ENCODE assay signal across 8 cellular contexts in genomic region chr7:75125125-75125786, GRCh38. TPM values are rescaled to one million over a fixed set of nuclear protein-coding genes. Genes with fewer than 3 reads are reported as not detected.
DNase-seq lines count a peak whose midpoint lies in the region; ATAC-seq, FAIRE-seq and TF ChIP-seq lines count a peak whose summit lies in the region.
"Not testable (repeated sequence)": the region's sequence is repeated elsewhere in the genome, so short reads cannot be mapped to it uniquely, and the experiment has no call there.

No MANE protein-coding gene starts in this region.

- not testable (repeated sequence) for H3K36me3 ChIP-seq in IMR-90 (ENCODE audit: control insufficient read depth, insufficient read depth, low read length); K562 (ENCODE audit: control insufficient read depth, insufficient read depth, low read length)

- not testable (repeated sequence) for H3K4me2 ChIP-seq in IMR-90 (ENCODE audit: low read depth, low read length); K562 (ENCODE audit: insufficient read depth, low read length)

- not testable (repeated sequence) for H2BK5ac ChIP-seq in IMR-90 (ENCODE audit: low read depth, low read length, poor library complexity, severe bottlenecking)

- H3K56ac ChIP-seq in IMR-90 (ENCODE audit: extremely low read depth, insufficient read depth, low read length): not testable (repeated sequence)

- TF ChIP-seq CTCF in IMR-90 (conservative IDR thresholded peaks at IDR 0.05; ENCODE audit: low read depth, low read length); K562 (IDR thresholded peaks at IDR 0.05 in 2 of 3, conservative IDR thresholded peaks at IDR 0.05 in 1 of 3; ENCODE audit: insufficient read depth in 2 of 3, low read depth in 1 of 3, low read length in 3 of 3): not testable (repeated sequence)

- H3K27ac Mint-ChIP-seq in stimulated activated memory B cell treated with anti-CD40 and anti-IgM and Interleukin-4, amounts not matched to agents 10 μg/mL and 1 μg/mL and 100 μg/mL, for 72 hours: not testable (repeated sequence)

- H3K4ac ChIP-seq in IMR-90 (ENCODE audit: low read depth, low read length): not testable (repeated sequence)

- not testable (repeated sequence) for TF ChIP-seq EP300 in K562 (IDR thresholded peaks at IDR 0.05; ENCODE audit: low read length)

- not testable (repeated sequence) for H3K14ac ChIP-seq in IMR-90 (replicated peaks; ENCODE audit: low read depth, low read length)

- not testable (repeated sequence) for H4K20me1 ChIP-seq in IMR-90 (ENCODE audit: insufficient read depth, low read length); K562 (replicated peaks; ENCODE audit: control insufficient read depth, insufficient read depth, low read length)

- not testable (repeated sequence) for H2AK5ac ChIP-seq in IMR-90 (ENCODE audit: low read depth, low read length)

- not testable (repeated sequence) for H2BK120ac ChIP-seq in IMR-90 (ENCODE audit: low read depth, low read length)

- not testable (repeated sequence) for H4K5ac ChIP-seq in IMR-90 (ENCODE audit: low read depth, low read length)

- H3K9me3 ChIP-seq in IMR-90 (ENCODE audit: control insufficient read depth, insufficient read depth, low read length); K562 (replicated peaks; ENCODE audit: control insufficient read depth, insufficient read depth, low read depth, low read length): not testable (repeated sequence)

- not testable (repeated sequence) for H4K8ac ChIP-seq in IMR-90 (ENCODE audit: low read depth in 2 of 2, low read length in 2 of 2)

- H3K9ac ChIP-seq in IMR-90 (ENCODE audit: low read depth, low read length); K562 (ENCODE audit: insufficient read depth in 1 of 2, low read depth in 2 of 2, low read length in 2 of 2): not testable (repeated sequence)

- no CpG with 5 or more reads among the region's 23 CpGs for WGBS in IMR-90 (ENCODE audit: extremely low coverage in 2 of 2, insufficient read length in 1 of 2), 2 experiments
- whole genome bisulfite sequencing in K562 (ENCODE audit: insufficient coverage, low coverage, missing lambda C conversion rate): no CpG with 5 or more reads among the region's 23 CpGs

- not testable (repeated sequence) for H3K27me3 Mint-ChIP-seq in stimulated activated memory B cell treated with anti-CD40 and anti-IgM and Interleukin-4, amounts not matched to agents 10 μg/mL and 1 μg/mL and 100 μg/mL, for 72 hours

- not testable (repeated sequence) for H3K23ac ChIP-seq in IMR-90 (ENCODE audit: low read depth, low read length)

- not testable (repeated sequence) for H2BK20ac ChIP-seq in IMR-90 (ENCODE audit: low read depth, low read length)

- dilution Hi-C loops in IMR-90 (cut with HindIII; ENCODE audit: low sequenced_read_pairs, unreplicated experiment): not testable (repeated sequence)

- CTCF ChIA-PET in IMR-90 (lab: Yijun Ruan, JAX); K562 (lab: Yijun Ruan, JAX; ENCODE audit: low intra/inter-chr PET ratio): not testable (repeated sequence)

- not testable (repeated sequence) for H3K27ac ChIP-seq in IMR-90 (ENCODE audit: insufficient read depth, low read length); K562 (ENCODE audit: extremely low read depth, low read depth, low read length)

- not testable (repeated sequence) for H3K27me3 ChIP-seq in IMR-90 (ENCODE audit: control insufficient read depth, insufficient read depth, low read length); K562 (ENCODE audit: control insufficient read depth in 2 of 2, insufficient read depth in 2 of 2, low read length in 2 of 2)

- not testable (repeated sequence) for H3K36me3 Mint-ChIP-seq in stimulated activated memory B cell treated with anti-CD40 and anti-IgM and Interleukin-4, amounts not matched to agents 10 μg/mL and 1 μg/mL and 100 μg/mL, for 72 hours

- not testable (repeated sequence) for FAIRE-seq in K562 (lab: Jason Lieb, UNC)

- not testable (repeated sequence) for H3K79me1 ChIP-seq in IMR-90 (ENCODE audit: low read depth in 1 of 2, low read length in 2 of 2)

- in situ Hi-C loops in IMR-90 (cut with MboI; ENCODE audit: low sequenced_read_pairs): not testable (repeated sequence)
- in situ Hi-C loops in K562 (cut with MboI): loop anchor here (10.0 kb wide), 1 partner anchor 300 kb away; no protein-coding TSS in a partner anchor

- not testable (repeated sequence) for H3K4me3 ChIP-seq in IMR-90 (ENCODE audit: insufficient read depth, low read depth, low read length); K562

- not testable (repeated sequence) for H3K4me1 ChIP-seq in IMR-90 (ENCODE audit: control insufficient read depth, insufficient read depth, low read length); K562 (replicated peaks in 1 of 2; ENCODE audit: control insufficient read depth in 2 of 2, insufficient read depth in 2 of 2, low read length in 2 of 2)

- TF ChIP-seq POLR2A in IMR-90 (IDR thresholded peaks at IDR 0.05; ENCODE audit: low read depth, low read length); K562 (conservative IDR thresholded peaks at IDR 0.05): not testable (repeated sequence)

- not testable (repeated sequence) for H4K91ac ChIP-seq in IMR-90 (ENCODE audit: insufficient read depth, low read depth, low read length)

- BruUV-seq in IMR-90 (replicated peaks; lab: Mats Ljungman, UMichigan); K562 (replicated peaks; lab: Mats Ljungman, UMichigan): not testable (repeated sequence)

- not testable (repeated sequence) for H2AFZ ChIP-seq in IMR-90 (replicated peaks; ENCODE audit: low read length, poor library complexity); K562 (ENCODE audit: low read depth, low read length)

- not testable (repeated sequence) for H3K9me3 Mint-ChIP-seq in stimulated activated memory B cell treated with anti-CD40 and anti-IgM and Interleukin-4, amounts not matched to agents 10 μg/mL and 1 μg/mL and 100 μg/mL, for 72 hours

- intact Hi-C loops in IMR-90 (cut with micrococcal nuclease); K562 (cut with micrococcal nuclease): not testable (repeated sequence)

- ATAC-seq in GM18502 (IDR thresholded peaks at IDR 0.05; ENCODE audit: poor library complexity, unreplicated experiment) (peak; percentile 86), GM19351 (IDR thresholded peaks at IDR 0.05; ENCODE audit: unreplicated experiment) (peak; percentile 91), GM21576 (IDR thresholded peaks at IDR 0.05; ENCODE audit: unreplicated experiment) (peak; percentile 57), HG02852 (IDR thresholded peaks at IDR 0.05; ENCODE audit: unreplicated experiment) (peak; percentile 86), HG03159 (IDR thresholded peaks at IDR 0.05; ENCODE audit: unreplicated experiment) (peak; percentile 57), IMR-90 (ENCODE audit: low read depth) (peak; percentile 93), K562 (peak; percentile 88)
- peak; percentile 93 for ATAC-seq in stimulated activated memory B cell treated with anti-CD40 and anti-IgM and Interleukin-4, amounts not matched to agents 10 μg/mL and 1 μg/mL and 100 μg/mL, for 72 hours

- TF ChIP-seq RAD21 in IMR-90 (IDR thresholded peaks at IDR 0.05; ENCODE audit: low read length); K562 (CRISPR knock-in tag; conservative IDR thresholded peaks at IDR 0.05 in 1 of 2, IDR thresholded peaks at IDR 0.05 in 1 of 2): not testable (repeated sequence)

- H3K4me3 Mint-ChIP-seq in stimulated activated memory B cell treated with anti-CD40 and anti-IgM and Interleukin-4, amounts not matched to agents 10 μg/mL and 1 μg/mL and 100 μg/mL, for 72 hours: not testable (repeated sequence)

- H3K4me1 Mint-ChIP-seq in stimulated activated memory B cell treated with anti-CD40 and anti-IgM and Interleukin-4, amounts not matched to agents 10 μg/mL and 1 μg/mL and 100 μg/mL, for 72 hours: not testable (repeated sequence)

- not testable (repeated sequence) for H3K9me1 ChIP-seq in IMR-90 (ENCODE audit: insufficient read depth, low read length); K562 (ENCODE audit: control insufficient read depth, insufficient read depth, low read length)

- not testable (repeated sequence) for DNase-seq in IMR-90; K562 (ENCODE audit: extremely low read depth in 1 of 4, low spot score in 3 of 4)

- not testable (repeated sequence) for H2AK9ac ChIP-seq in IMR-90 (replicated peaks; ENCODE audit: low read depth, low read length, poor library complexity)

- POLR2A ChIA-PET in IMR-90 (lab: Charles Lee; ENCODE audit: unreplicated experiment); K562 (lab: Yijun Ruan, JAX): not testable (repeated sequence)

- not testable (repeated sequence) for H2BK15ac ChIP-seq in IMR-90 (ENCODE audit: low read depth, low read length)

- H3K18ac ChIP-seq in IMR-90 (ENCODE audit: low read depth, low read length): not testable (repeated sequence)

- H3K79me2 ChIP-seq in K562 (ENCODE audit: control insufficient read depth, insufficient read depth, low read length): not testable (repeated sequence)

RNA-seq across cellular contexts. Expression of gene GTF2IRD2B, which starts 32.9 kb away (rescaled TPM):
- total RNA-seq in IMR-90 (2012; rRNA removed) (9.9 and 11.9 TPM in 2 replicates), K562 (2014; rRNA removed) (6.6 and 15.4 TPM in 2 replicates), K562 (2014; rRNA removed; fragmentation: Illumina TruSeq; extraction: Trizol) (6.9 and 8.5 TPM in 2 replicates), K562 (2015; rRNA removed; fragmentation: Illumina TruSeq; extraction: Trizol) (7.6 and 10.7 TPM in 2 replicates), K562 (2021) (8.6 and 10.2 TPM in 2 replicates)
- polyA plus RNA-seq in IMR-90 (2012; rRNA removed) (12.7 and 13.8 TPM in 2 replicates), K562 (2011; rRNA removed) (10.3 and 12.3 TPM in 2 replicates), K562 (2014; fragmentation: Illumina TruSeq; extraction: Trizol) (3.1 and 3.3 TPM in 2 replicates), K562 (2014; fragmentation: Nextera tagmentation; extraction: Ambion mirVana) (1 to 10 TPM; 1.2 to 1.5 TPM), K562 (2014; rRNA removed) (9.9 and 13.3 TPM in 2 replicates)
- polyA plus RNA-seq in IMR-90 (2012; cell fraction: cytosol; rRNA removed): 5.2 and 24.9 TPM in 2 replicates
- polyA plus RNA-seq in IMR-90 (2012; cell fraction: nucleus; rRNA removed; ENCODE audit: low replicate concordance): 23.3 and 51.0 TPM in 2 replicates
- total RNA-seq in K562 (2011; cell fraction: chromatin; rRNA removed; ENCODE audit: low replicate concordance): 22.2 and 28.1 TPM in 2 replicates
- 9.6 and 12.2 TPM in 2 replicates for total RNA-seq in K562 (2011; cell fraction: nucleolus; rRNA removed)
- total RNA-seq in K562 (2011; cell fraction: nucleoplasm; rRNA removed): 10.9 and 17.3 TPM in 2 replicates
- polyA plus RNA-seq in K562 (2011; cell fraction: cytosol; rRNA removed): 5.9 and 8.6 TPM in 2 replicates
- polyA plus RNA-seq in K562 (2011; cell fraction: nucleus; rRNA removed): 9.7 and 10.1 TPM in 2 replicates
- polyA plus RNA-seq in K562 (2012): 11.1 and 13.1 TPM in 2 replicates
- 8.2 and 13.5 TPM in 2 replicates for polyA minus RNA-seq in K562 (2011; rRNA and poly(A)+ RNA removed)
- 2.7 and 4.7 TPM in 2 replicates for polyA minus RNA-seq in K562 (2011; cell fraction: cytosol; rRNA and poly(A)+ RNA removed)
- polyA minus RNA-seq in K562 (2011; cell fraction: nucleus; rRNA and poly(A)+ RNA removed): 3.9 and 7.1 TPM in 2 replicates

RNA-seq across cellular contexts. Expression of gene RCC1L, which starts 51.7 kb away (rescaled TPM):
- total RNA-seq in IMR-90 (2012; rRNA removed) (48.2 and 57.2 TPM in 2 replicates), K562 (2014; rRNA removed) (103 TPM in 2 replicates), K562 (2014; rRNA removed; fragmentation: Illumina TruSeq; extraction: Trizol) (54.8 and 61.6 TPM in 2 replicates), K562 (2015; rRNA removed; fragmentation: Illumina TruSeq; extraction: Trizol) (63.5 and 64.7 TPM in 2 replicates), K562 (2021) (97.2 and 104 TPM in 2 replicates)
- polyA plus RNA-seq in IMR-90 (2012; rRNA removed) (36.0 and 43.3 TPM in 2 replicates), K562 (2011; rRNA removed) (58.2 and 75.8 TPM in 2 replicates), K562 (2014; fragmentation: Illumina TruSeq; extraction: Trizol) (87.3 and 95.3 TPM in 2 replicates), K562 (2014; fragmentation: Nextera tagmentation; extraction: Ambion mirVana) (1 to 10 TPM; 1.6 to 4.0 TPM), K562 (2014; rRNA removed) (88.8 and 89.8 TPM in 2 replicates)
- 46.6 and 63.4 TPM in 2 replicates for polyA plus RNA-seq in IMR-90 (2012; cell fraction: cytosol; rRNA removed)
- 28.6 and 29.2 TPM in 2 replicates for polyA plus RNA-seq in IMR-90 (2012; cell fraction: nucleus; rRNA removed; ENCODE audit: low replicate concordance)
- 40.0 and 67.1 TPM in 2 replicates for total RNA-seq in K562 (2011; cell fraction: chromatin; rRNA removed; ENCODE audit: low replicate concordance)
- total RNA-seq in K562 (2011; cell fraction: nucleolus; rRNA removed): 37.7 and 41.1 TPM in 2 replicates
- total RNA-seq in K562 (2011; cell fraction: nucleoplasm; rRNA removed): 32.6 and 36.3 TPM in 2 replicates
- polyA plus RNA-seq in K562 (2011; cell fraction: cytosol; rRNA removed): 52.0 and 58.7 TPM in 2 replicates
- polyA plus RNA-seq in K562 (2011; cell fraction: nucleus; rRNA removed): 32.6 and 33.3 TPM in 2 replicates
- polyA plus RNA-seq in K562 (2012): 60.9 and 95.2 TPM in 2 replicates
- 35.3 and 51.6 TPM in 2 replicates for polyA minus RNA-seq in K562 (2011; rRNA and poly(A)+ RNA removed)
- polyA minus RNA-seq in K562 (2011; cell fraction: cytosol; rRNA and poly(A)+ RNA removed): 14.3 and 22.3 TPM in 2 replicates
- polyA minus RNA-seq in K562 (2011; cell fraction: nucleus; rRNA and poly(A)+ RNA removed): 12.6 and 13.2 TPM in 2 replicates
